Comparison of ENCODE assay signal across 17 cellular contexts in genomic region chr10:75878586-75878985, GRCh38.
A peak's percentile ranks its signal among the peaks of the same experiment; 100 is the strongest.
DNase-seq lines count a peak whose midpoint lies in the region; ATAC-seq and TF ChIP-seq lines count a peak whose summit lies in the region.
"Had no signal": no experiment of that assay in that cellular context is flagged by ENCODE, and none has a peak within 500 bp of the region (broad histone marks: within the 10 kb centered on the region; RNA-seq: fewer than 3 reads in every experiment).

No MANE protein-coding gene starts in this region.

- H3K4me1 ChIP-seq in Karpas-422 (ENCODE audit: low read length) (no peaks in the 10 kb centered on the region), body of pancreas (peaks cover 9% of the 10 kb centered on the region), tibial artery (no peaks in the 10 kb centered on the region)
- H3K4me1 ChIP-seq: A549; BLaER1 treated with 17β-estradiol and CSF1 and Interleukin-3, amounts not matched to agents 10 nM and 100 nM; Caco-2 had no signal

- intact Hi-C loops in body of pancreas (cut with DNase I) (no loop called here), tibial artery (cut with DNase I; ENCODE audit: low total_unique reads) (no loop called here)

- DNase-seq in NCI-H146 (lab: John Stamatoyannopoulos, UW) (peak; percentile 15), NCI-H146 treated with DMSO at 0.1 percent for 48 hours (lab: John Stamatoyannopoulos, UW; ENCODE audit: unreplicated experiment) (no peak), Karpas-422 (peak; percentile 15), body of pancreas (peak; percentile 23 to 67 (median 42)), tibial artery (no peak)
- DNase-seq: AML-193; Caco-2; Calu3; CD4-positive, alpha-beta T cell; CD8-positive, alpha-beta T cell; DMS79 treated with DMSO at 0.1 percent for 48 hours; GF-D8 had no signal

- H3K27me3 ChIP-seq in Karpas-422 (ENCODE audit: low read length) (no peaks in the 10 kb centered on the region), body of pancreas (no peaks in the 10 kb centered on the region), tibial artery (no peaks in the 10 kb centered on the region)
- H3K27me3 ChIP-seq: BLaER1 treated with 17β-estradiol and CSF1 and Interleukin-3, amounts not matched to agents 10 nM and 100 nM had no signal

- no peak overlapping the region for H3K4me2 ChIP-seq in Karpas-422 (ENCODE audit: low read depth, low read length, poor library complexity, severe bottlenecking)
- H3K4me2 ChIP-seq: A549; BLaER1 treated with 17β-estradiol and CSF1 and Interleukin-3, amounts not matched to agents 10 nM and 100 nM had no signal

- no peak overlapping the region for H3K9ac ChIP-seq in Karpas-422 (ENCODE audit: low read length)
- H3K9ac ChIP-seq: BLaER1 treated with 17β-estradiol and CSF1 and Interleukin-3, amounts not matched to agents 10 nM and 100 nM had no signal

- no peak overlapping the region for H2AFZ ChIP-seq in Karpas-422 (ENCODE audit: low read length)

- H3K9me3 ChIP-seq in Karpas-422 (ENCODE audit: low read length): no peaks in the 10 kb centered on the region
- no peaks in the 10 kb centered on the region for H3K9me3 ChIP-seq in body of pancreas
- H3K9me3 ChIP-seq in tibial artery: no peaks in the 10 kb centered on the region
- H3K9me3 ChIP-seq: A549; BLaER1 treated with 17β-estradiol and CSF1 and Interleukin-3, amounts not matched to agents 10 nM and 100 nM; Caco-2 had no signal

- WGBS in body of pancreas, 2 donors: 67 to 75% methylated on average over 2 of the region's 2 CpGs

- no peaks in the 10 kb centered on the region for H3K79me2 ChIP-seq in Karpas-422 (ENCODE audit: low read length)

- no peaks in the 10 kb centered on the region for H3K9me2 ChIP-seq in Karpas-422 (replicated peaks; ENCODE audit: insufficient read depth, low read length)

- ATAC-seq in body of pancreas (no peak), HG03460 (IDR thresholded peaks at IDR 0.05; ENCODE audit: unreplicated experiment) (no peak)
- ATAC-seq: A549; CD8-positive, alpha-beta T cell had no signal

- H3K4me3 ChIP-seq in Karpas-422 (ENCODE audit: low read length): no peak overlapping the region
- no peak overlapping the region for H3K4me3 ChIP-seq in body of pancreas
- no peak overlapping the region for H3K4me3 ChIP-seq in tibial artery
- H3K4me3 ChIP-seq: A549; BLaER1 treated with 17β-estradiol and CSF1 and Interleukin-3, amounts not matched to agents 10 nM and 100 nM had no signal

- H3K36me3 ChIP-seq in Karpas-422 (ENCODE audit: insufficient read depth, low read length): no peaks in the 10 kb centered on the region
- H3K36me3 ChIP-seq in body of pancreas (replicated peaks in 1 of 2; ENCODE audit: insufficient read depth in 1 of 2, low read depth in 2 of 2): no peaks in the 10 kb centered on the region
- H3K36me3 ChIP-seq in tibial artery: no peaks in the 10 kb centered on the region
- H3K36me3 ChIP-seq: BLaER1 treated with 17β-estradiol and CSF1 and Interleukin-3, amounts not matched to agents 10 nM and 100 nM had no signal

- no peak for TF ChIP-seq POLR2A in body of pancreas (IDR thresholded peaks at IDR 0.05)

- H4K20me1 ChIP-seq in Karpas-422 (ENCODE audit: insufficient read depth, low read depth, low read length): no peaks in the 10 kb centered on the region
- H4K20me1 ChIP-seq: BLaER1 treated with 17β-estradiol and CSF1 and Interleukin-3, amounts not matched to agents 10 nM and 100 nM had no signal

- TF ChIP-seq CTCF in body of pancreas (IDR thresholded peaks at IDR 0.05) (no peak), tibial artery (IDR thresholded peaks at IDR 0.05) (no peak)

- no peak overlapping the region for H3K27ac ChIP-seq in Karpas-422 (ENCODE audit: low read length)
- no peak overlapping the region for H3K27ac ChIP-seq in body of pancreas
- H3K27ac ChIP-seq in tibial artery: no peak overlapping the region
- H3K27ac ChIP-seq: 22Rv1; A549; BLaER1 treated with 17β-estradiol and CSF1 and Interleukin-3, amounts not matched to agents 10 nM and 100 nM; C4-2B had no signal

Comparison
In these comparisons a context has a peak if more than half of its experiments do, and no peak if none do; other contexts are left out.
1. DNase-seq: peak in NCI-H146 (single experiment), Karpas-422 (single experiment) and body of pancreas (4 of 4); none in NCI-H146 treated with DMSO at 0.1 percent for 48 hours (single experiment) and tibial artery (0 of 2).